1 cellular context compared by ENCODE assay signal in genomic region chr17:7974638-7975131, GRCh38.
TF ChIP-seq lines count a peak whose summit lies in the region.

No MANE protein-coding gene starts in this region.

TF ChIP-seq in GM12878, 131 proteins besides CTCF, POLR2A, EP300 and RAD21:
- TF ChIP-seq POU2F2 (IDR thresholded peaks at IDR 0.05; ENCODE audit: borderline replicate concordance, low read depth, low read length) = no peak
- 0 out of 2 replicates have a peak, but pooled peaks have one; percentile 36 for TF ChIP-seq NFXL1 (IDR thresholded peaks at IDR 0.05; ENCODE audit: borderline replicate concordance)
